ENCODE assay signal across 8 cellular contexts in genomic region chr11:101914737-101915426, GRCh38.
DNase-seq lines count a peak whose midpoint lies in the region; ATAC-seq lines count a peak whose summit lies in the region.

CEP126 (plus strand) TSS chr11:101915010; CDS start chr11:101915285, 275 bp downstream.

- DNase-seq in ACHN = peak; percentile 90
- DNase-seq in NCI-H226 = peak; percentile 83
- peak; percentile 90 to 93 for DNase-seq in activated CD4-positive, alpha-beta T cell treated with anti-CD3 and anti-CD28 coated beads for 4 hours
- peak; percentile 82 to 91 (median 86) for DNase-seq in stimulated activated CD4-positive, alpha-beta T cell treated with anti-CD3 and anti-CD28 coated beads, Interleukin-1b, Interleukin-23, amount 100 ng/mL, for 24 hours (ENCODE audit: low read depth in 4 of 4, low spot score in 1 of 4)

- H3K27ac ChIP-seq in cingulate gyrus (ENCODE audit: low read depth, low read length) = peak within 1 kb of the TSS; percentile 88
- peak within 1 kb of the TSS; percentile 69 for H3K27ac ChIP-seq in layer of hippocampus (ENCODE audit: low read depth, low read length)

- in situ Hi-C loops in ACHN (cut with HindIII; ENCODE audit: low pct_ligation_motif_present, low pct_unique_long_range_greater_than_20kb, low sequenced_read_pairs) = no loop called here

- peak; percentile 99 for ATAC-seq in GM18873 (IDR thresholded peaks at IDR 0.05; ENCODE audit: low FRiP score, unreplicated experiment)
- ATAC-seq in HG03175 (IDR thresholded peaks at IDR 0.05; ENCODE audit: unreplicated experiment) = peak; percentile 97

- H3K27me3 ChIP-seq in layer of hippocampus (ENCODE audit: control insufficient read depth, insufficient read depth, low read length) = no peaks in the 10 kb centered on the region

Comparison
In these comparisons a context has a peak if more than half of its experiments do, and no peak if none do; other contexts are left out.
1. Peak in every context shown above with its lines: DNase-seq, ATAC-seq and H3K27ac ChIP-seq.